1 cellular context compared by ENCODE assay signal in the genomic region with DNA sequence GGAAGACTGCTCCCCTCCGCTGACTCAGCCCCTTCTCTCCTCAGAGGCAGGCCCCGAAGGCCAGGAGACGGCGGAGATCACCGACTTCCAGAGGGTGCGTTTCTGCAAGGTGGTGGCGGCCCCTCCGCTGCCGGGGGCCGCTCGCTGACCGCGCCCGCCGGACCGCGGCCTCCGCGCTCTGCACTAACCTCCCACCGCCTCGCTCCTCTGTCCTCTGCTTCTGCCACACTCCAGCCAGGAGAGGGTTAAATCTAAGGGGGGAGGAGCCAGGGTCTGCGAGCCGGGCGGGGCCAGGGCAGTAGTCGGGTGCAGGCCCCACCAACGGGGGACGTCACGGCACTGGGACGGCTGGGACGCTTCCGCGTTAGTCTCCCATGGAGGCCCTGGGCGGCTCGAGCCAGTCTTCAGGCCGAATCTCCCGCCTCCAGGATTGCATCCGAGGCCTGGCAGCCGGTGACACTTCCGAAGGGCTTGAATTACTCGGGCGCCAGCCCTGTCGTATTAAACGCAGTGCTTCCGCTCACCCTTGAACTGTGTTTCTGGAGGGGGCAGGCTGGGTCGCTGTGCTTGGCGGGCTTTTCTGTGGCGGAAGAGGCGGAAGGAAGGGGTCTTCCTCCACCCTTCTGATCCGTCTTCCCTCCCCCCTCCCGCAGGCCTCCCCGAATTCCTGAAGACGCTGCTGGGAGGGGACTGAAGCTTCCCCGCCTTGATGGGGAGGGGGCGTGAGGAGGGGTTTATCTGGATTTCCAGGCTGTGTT.
TF ChIP-seq lines count a peak whose summit lies in the region.

No MANE protein-coding gene starts in this region.

TF ChIP-seq in HEK293, 187 proteins besides CTCF, POLR2A, EP300 and RAD21 (continued from another document):
- TF ChIP-seq, protein P1, sequence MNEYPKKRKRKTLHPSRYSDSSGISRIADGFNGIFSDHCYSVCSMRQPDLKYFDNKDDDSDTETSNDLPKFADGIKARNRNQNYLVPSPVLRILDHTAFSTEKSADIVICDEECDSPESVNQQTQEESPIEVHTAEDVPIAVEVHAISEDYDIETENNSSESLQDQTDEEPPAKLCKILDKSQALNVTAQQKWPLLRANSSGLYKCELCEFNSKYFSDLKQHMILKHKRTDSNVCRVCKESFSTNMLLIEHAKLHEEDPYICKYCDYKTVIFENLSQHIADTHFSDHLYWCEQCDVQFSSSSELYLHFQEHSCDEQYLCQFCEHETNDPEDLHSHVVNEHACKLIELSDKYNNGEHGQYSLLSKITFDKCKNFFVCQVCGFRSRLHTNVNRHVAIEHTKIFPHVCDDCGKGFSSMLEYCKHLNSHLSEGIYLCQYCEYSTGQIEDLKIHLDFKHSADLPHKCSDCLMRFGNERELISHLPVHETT (tag by site-specific recombination; IDR thresholded peaks at IDR 0.05) = no peak
- TF ChIP-seq ZSCAN30 (tag by site-specific recombination; IDR thresholded peaks at IDR 0.05) = peak; percentile 77; the same call in 1 of the 2 replicates
- TF ChIP-seq, protein P2, sequence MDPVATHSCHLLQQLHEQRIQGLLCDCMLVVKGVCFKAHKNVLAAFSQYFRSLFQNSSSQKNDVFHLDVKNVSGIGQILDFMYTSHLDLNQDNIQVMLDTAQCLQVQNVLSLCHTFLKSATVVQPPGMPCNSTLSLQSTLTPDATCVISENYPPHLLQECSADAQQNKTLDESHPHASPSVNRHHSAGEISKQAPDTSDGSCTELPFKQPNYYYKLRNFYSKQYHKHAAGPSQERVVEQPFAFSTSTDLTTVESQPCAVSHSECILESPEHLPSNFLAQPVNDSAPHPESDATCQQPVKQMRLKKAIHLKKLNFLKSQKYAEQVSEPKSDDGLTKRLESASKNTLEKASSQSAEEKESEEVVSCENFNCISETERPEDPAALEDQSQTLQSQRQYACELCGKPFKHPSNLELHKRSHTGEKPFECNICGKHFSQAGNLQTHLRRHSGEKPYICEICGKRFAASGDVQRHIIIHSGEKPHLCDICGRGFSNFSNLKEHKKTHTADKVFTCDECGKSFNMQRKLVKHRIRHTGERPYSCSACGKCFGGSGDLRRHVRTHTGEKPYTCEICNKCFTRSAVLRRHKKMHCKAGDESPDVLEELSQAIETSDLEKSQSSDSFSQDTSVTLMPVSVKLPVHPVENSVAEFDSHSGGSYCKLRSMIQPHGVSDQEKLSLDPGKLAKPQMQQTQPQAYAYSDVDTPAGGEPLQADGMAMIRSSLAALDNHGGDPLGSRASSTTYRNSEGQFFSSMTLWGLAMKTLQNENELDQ (tag by site-specific recombination; IDR thresholded peaks at IDR 0.05; ENCODE audit: low read depth) = no peak
- TF ChIP-seq ZNF707 (tag by site-specific recombination; IDR thresholded peaks at IDR 0.05) = no peak
- TF ChIP-seq, protein P3, sequence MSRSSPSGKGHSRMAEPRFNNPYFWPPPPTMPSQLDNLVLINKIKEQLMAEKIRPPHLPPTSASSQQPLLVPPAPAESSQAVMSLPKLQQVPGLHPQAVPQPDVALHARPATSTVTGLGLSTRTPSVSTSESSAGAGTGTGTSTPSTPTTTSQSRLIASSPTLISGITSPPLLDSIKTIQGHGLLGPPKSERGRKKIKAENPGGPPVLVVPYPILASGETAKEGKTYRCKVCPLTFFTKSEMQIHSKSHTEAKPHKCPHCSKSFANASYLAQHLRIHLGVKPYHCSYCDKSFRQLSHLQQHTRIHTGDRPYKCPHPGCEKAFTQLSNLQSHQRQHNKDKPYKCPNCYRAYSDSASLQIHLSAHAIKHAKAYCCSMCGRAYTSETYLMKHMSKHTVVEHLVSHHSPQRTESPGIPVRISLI (tag by site-specific recombination; IDR thresholded peaks at IDR 0.05) = no peak
- peak; percentile 71 for TF ChIP-seq ZNF677 (tag by site-specific recombination; IDR thresholded peaks at IDR 0.05)
- no peak for TF ChIP-seq ZNF146 (tag by site-specific recombination; IDR thresholded peaks at IDR 0.05)
- TF ChIP-seq KLF1 (tag by site-specific recombination; IDR thresholded peaks at IDR 0.05) = no peak
- TF ChIP-seq ZNF530 (tag by site-specific recombination; IDR thresholded peaks at IDR 0.05; ENCODE audit: low read depth) = no peak
- no peak for TF ChIP-seq MYNN (tag by site-specific recombination; IDR thresholded peaks at IDR 0.05; ENCODE audit: borderline replicate concordance)
- TF ChIP-seq ZNF223 (tag by site-specific recombination; IDR thresholded peaks at IDR 0.05) = no peak; the same call in 1 of the 2 replicates
- TF ChIP-seq ZNF830 (tag by site-specific recombination; IDR thresholded peaks at IDR 0.05; ENCODE audit: low read depth) = no peak
- TF ChIP-seq, protein P4, sequence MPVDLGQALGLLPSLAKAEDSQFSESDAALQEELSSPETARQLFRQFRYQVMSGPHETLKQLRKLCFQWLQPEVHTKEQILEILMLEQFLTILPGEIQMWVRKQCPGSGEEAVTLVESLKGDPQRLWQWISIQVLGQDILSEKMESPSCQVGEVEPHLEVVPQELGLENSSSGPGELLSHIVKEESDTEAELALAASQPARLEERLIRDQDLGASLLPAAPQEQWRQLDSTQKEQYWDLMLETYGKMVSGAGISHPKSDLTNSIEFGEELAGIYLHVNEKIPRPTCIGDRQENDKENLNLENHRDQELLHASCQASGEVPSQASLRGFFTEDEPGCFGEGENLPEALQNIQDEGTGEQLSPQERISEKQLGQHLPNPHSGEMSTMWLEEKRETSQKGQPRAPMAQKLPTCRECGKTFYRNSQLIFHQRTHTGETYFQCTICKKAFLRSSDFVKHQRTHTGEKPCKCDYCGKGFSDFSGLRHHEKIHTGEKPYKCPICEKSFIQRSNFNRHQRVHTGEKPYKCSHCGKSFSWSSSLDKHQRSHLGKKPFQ (tag by site-specific recombination; IDR thresholded peaks at IDR 0.05) = no peak
- TF ChIP-seq ZNF266 (tag by site-specific recombination; IDR thresholded peaks at IDR 0.05; ENCODE audit: low read depth) = no peak
- TF ChIP-seq ZNF394 (tag by site-specific recombination; IDR thresholded peaks at IDR 0.05; ENCODE audit: borderline replicate concordance) = no peak
- TF ChIP-seq, protein P5, sequence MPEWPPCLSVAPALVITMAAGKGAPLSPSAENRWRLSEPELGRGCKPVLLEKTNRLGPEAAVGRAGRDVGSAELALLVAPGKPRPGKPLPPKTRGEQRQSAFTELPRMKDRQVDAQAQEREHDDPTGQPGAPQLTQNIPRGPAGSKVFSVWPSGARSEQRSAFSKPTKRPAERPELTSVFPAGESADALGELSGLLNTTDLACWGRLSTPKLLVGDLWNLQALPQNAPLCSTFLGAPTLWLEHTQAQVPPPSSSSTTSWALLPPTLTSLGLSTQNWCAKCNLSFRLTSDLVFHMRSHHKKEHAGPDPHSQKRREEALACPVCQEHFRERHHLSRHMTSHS (tag by site-specific recombination; IDR thresholded peaks at IDR 0.05) = no peak
- no peak for TF ChIP-seq SCRT1 (tag by site-specific recombination; IDR thresholded peaks at IDR 0.05; ENCODE audit: borderline replicate concordance)
- TF ChIP-seq ZNF501 (tag by site-specific recombination; IDR thresholded peaks at IDR 0.05) = 0 out of 2 replicates have a peak, but pooled peaks have one; percentile 30
- TF ChIP-seq ZNF571 (tag by site-specific recombination; IDR thresholded peaks at IDR 0.05) = no peak
- TF ChIP-seq ZNF114 (tag by site-specific recombination; IDR thresholded peaks at IDR 0.05) = no peak
